ENCODE assay signal across 9 cellular contexts in the genomic region with DNA sequence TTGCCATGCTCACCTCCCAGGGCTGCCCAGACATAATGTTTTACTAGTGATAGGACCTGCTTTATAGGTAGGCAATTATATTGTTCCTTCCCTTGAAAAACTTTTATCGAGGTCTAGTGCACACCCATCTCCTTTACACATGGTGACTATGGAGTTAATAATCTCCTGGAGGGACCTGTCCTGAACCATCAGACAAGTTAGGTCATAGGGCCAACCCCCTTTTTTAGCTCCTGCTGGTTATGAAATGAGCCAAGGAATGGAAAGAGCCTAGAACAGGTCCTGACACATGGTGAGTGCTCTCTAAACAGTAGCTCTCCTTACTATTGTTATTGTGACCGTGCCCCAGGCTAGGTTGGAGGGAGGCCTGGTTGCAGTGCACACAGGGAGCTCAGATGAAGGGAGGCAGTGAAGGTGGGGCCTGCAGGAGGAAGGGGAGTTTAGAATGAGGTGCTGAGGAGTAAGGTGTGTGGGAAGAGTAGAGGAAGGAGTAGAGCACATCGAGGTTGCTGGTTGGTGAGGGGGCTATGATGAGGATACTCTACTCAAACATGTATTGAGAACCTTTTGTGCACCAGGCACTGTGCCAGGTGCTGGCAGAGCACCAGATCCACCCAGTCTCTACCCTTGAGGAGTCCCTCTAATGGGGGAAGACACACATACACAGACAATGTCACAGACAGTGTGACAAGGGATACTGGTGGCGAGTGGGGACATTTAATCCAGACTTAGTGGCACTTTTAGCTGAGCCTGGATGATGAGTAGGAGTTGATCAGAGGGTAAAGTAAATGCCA. TPM values are rescaled to one million over a fixed set of nuclear protein-coding genes. Genes with fewer than 3 reads are reported as not detected.
DNase-seq lines count a peak whose midpoint lies in the region; ATAC-seq, FAIRE-seq and TF ChIP-seq lines count a peak whose summit lies in the region.
"Had no signal": no experiment of that assay in that cellular context is flagged by ENCODE, and none has a peak within 500 bp of the region (broad histone marks: within the 10 kb centered on the region; RNA-seq: fewer than 3 reads in every experiment).

No MANE protein-coding gene starts in this region.

- intact Hi-C loops in HCT116 (cut with micrococcal nuclease), result loop anchor here (1.0 kb wide), 1 partner anchor 30 kb away; no protein-coding TSS in a partner anchor
- intact Hi-C loops in CD14-positive monocyte (cut with micrococcal nuclease), result no loop called here

- peak overlapping the region in 1 of 7 donors; percentile 12 for H3K27ac Mint-ChIP-seq in CD14-positive monocyte
- no peak overlapping the region for H3K27ac Mint-ChIP-seq in T-helper 2 cell treated with Interferon-gamma antibody and Interleukin-4, amounts not matched to agents 5 μg/mL and 100 μg/mL, for 36 hours

- H3K4me1 ChIP-seq in HCT116 (ENCODE audit: control insufficient read depth in 1 of 2, insufficient read depth in 2 of 2, low read length in 2 of 2) (peaks cover 69 to 96% of the 10 kb centered on the region in 2 experiments), H1 (replicated peaks in 1 of 4; ENCODE audit: control insufficient read depth in 3 of 4, insufficient read depth in 4 of 4, low read length in 3 of 4) (peaks cover 2 to 35% (median 24%) of the 10 kb centered on the region in 4 experiments), trophoblast cell (ENCODE audit: control insufficient read depth in 1 of 2, insufficient read depth in 2 of 2, low read length in 2 of 2) (peaks cover 51 to 58% of the 10 kb centered on the region in 2 experiments)

- no peaks in the 10 kb centered on the region for H3K27me3 ChIP-seq in HCT116 (ENCODE audit: insufficient read depth, low read length)
- no peaks in the 10 kb centered on the region; a peak in 1 of 7 replicates for H3K27me3 ChIP-seq in H1 (replicated peaks in 1 of 4; ENCODE audit: control insufficient read depth in 3 of 4, extremely low read depth in 1 of 4, insufficient read depth in 3 of 4, low read length in 3 of 4)
- H3K27me3 ChIP-seq in trophoblast cell (ENCODE audit: insufficient read depth, low read length), result no peaks in the 10 kb centered on the region
- H3K27me3 ChIP-seq: MG63 had no signal

- POLR2A ChIA-PET in HCT116 (lab: Charles Lee) (interaction anchor here (1.8 to 6.4 kb wide), 3 partner anchors 14 to 29 kb away, joined by 7 to 56 read pairs (median 25); a partner anchor contains a TSS), H1 (lab: Charles Lee; ENCODE audit: partially characterized antibody) (interaction anchor here (0.6 to 29.6 kb wide), 8 partner anchors 8 to 81 kb away, joined by 3 to 763 read pairs (median 3); a partner anchor contains a TSS)

- peak overlapping the region; percentile 34 for H3K9ac ChIP-seq in HCT116 (ENCODE audit: low read length)
- no peak overlapping the region for H3K9ac ChIP-seq in H1 (replicated peaks in 1 of 4; ENCODE audit: extremely low read depth in 1 of 4, low read depth in 3 of 4, low read length in 3 of 4)
- H3K9ac ChIP-seq in trophoblast cell (ENCODE audit: low read length), result no peak overlapping the region

- peaks cover 2% of the 10 kb centered on the region; the same call in 1 of the 2 replicates for H3K79me1 ChIP-seq in H1 (ENCODE audit: low read depth, low read length)
- H3K79me1 ChIP-seq in trophoblast cell (ENCODE audit: low read length), result peaks cover 30% of the 10 kb centered on the region

- no peaks in the 10 kb centered on the region for H3K9me2 ChIP-seq in HCT116 (ENCODE audit: insufficient read depth)

- TF ChIP-seq RAD21 in HCT116 (IDR thresholded peaks at IDR 0.05; ENCODE audit: low read depth), result no peak
- TF ChIP-seq RAD21 in H1 (IDR thresholded peaks at IDR 0.05 in 1 of 2, conservative IDR thresholded peaks at IDR 0.05 in 1 of 2; ENCODE audit: low read depth in 2 of 2, low read length in 2 of 2), result no peak

- H3K23me2 ChIP-seq in H1 (ENCODE audit: low read depth, low read length), result peaks cover 2% of the 10 kb centered on the region; the same call in 1 of the 2 replicates

- H3K56ac ChIP-seq in H1 (replicated peaks; ENCODE audit: insufficient read length, low read depth, low read length), result no peak overlapping the region

- no peak for TF ChIP-seq POLR2A in HCT116 (IDR thresholded peaks at IDR 0.05; ENCODE audit: borderline replicate concordance, extremely low read depth, insufficient read depth, insufficient read length)
- TF ChIP-seq POLR2A in H1 (IDR thresholded peaks at IDR 0.05; ENCODE audit: control extremely low read depth in 1 of 2, low read depth in 2 of 2, low read length in 2 of 2), result no peak

- H3K18ac ChIP-seq in H1 (ENCODE audit: extremely low read depth, low read length) (no peak overlapping the region), trophoblast cell (ENCODE audit: low read length) (peak overlapping the region; percentile 66)

- H3K9me3 ChIP-seq in HCT116 (ENCODE audit: control insufficient read depth in 1 of 2, insufficient read depth in 1 of 2, low read depth in 1 of 2, low read length in 2 of 2), result no peaks in the 10 kb centered on the region
- no peaks in the 10 kb centered on the region for H3K9me3 ChIP-seq in H1 (ENCODE audit: insufficient read depth in 2 of 2, low read depth in 1 of 2, low read length in 1 of 2)
- H3K9me3 ChIP-seq in trophoblast cell (ENCODE audit: insufficient read depth, low read depth, low read length), result no peaks in the 10 kb centered on the region
- H3K9me3 ChIP-seq: MG63 had no signal

- no peak overlapping the region for H4K5ac ChIP-seq in H1 (ENCODE audit: insufficient read length, low read depth, low read length)

- TF ChIP-seq CTCF in HCT116 (IDR thresholded peaks at IDR 0.05 in 2 of 3, conservative IDR thresholded peaks at IDR 0.05 in 1 of 3; ENCODE audit: borderline replicate concordance in 1 of 3, insufficient read depth in 1 of 3, low read depth in 2 of 3, low read length in 2 of 3) (no peak), H1 (IDR thresholded peaks at IDR 0.05; ENCODE audit: control extremely low read depth in 1 of 3, insufficient read depth in 1 of 3, low read depth in 1 of 3, low read length in 3 of 3) (no peak), CD14-positive monocyte (IDR thresholded peaks at IDR 0.05) (no peak)

- DNase-seq in HCT116 (ENCODE audit: low read depth, low spot score) (no peak), NCI-H345 (lab: John Stamatoyannopoulos, UW) (peak; percentile 78), H1 (ENCODE audit: low read depth in 1 of 2, low spot score in 2 of 2) (no peak), trophoblast cell (no peak), CD14-positive monocyte (ENCODE audit: low spot score) (no peak), RKO (ENCODE audit: low spot score) (no peak)
- no peak for DNase-seq in T-helper 2 cell treated with Interferon-gamma antibody and Interleukin-4, amounts not matched to agents 5 μg/mL and 100 μg/mL, for 36 hours (ENCODE audit: low spot score)
- DNase-seq: DMS53, MG63 had no signal

- RAD21 ChIA-PET in HCT116 (lab: Charles Lee; ENCODE audit: low non-redundant PET in 1 of 2, low total read pairs in 2 of 2, uncharacterized antibody in 2 of 2, unreplicated experiment in 2 of 2), result interaction anchor here (0.6 to 6.2 kb wide), 5 partner anchors 22 to 129 kb away, joined by 3 to 43 read pairs (median 4); no protein-coding TSS in a partner anchor

- H2AK5ac ChIP-seq in H1 (ENCODE audit: low read depth, low read length) (no peak overlapping the region), trophoblast cell (ENCODE audit: low read length) (no peak overlapping the region)

- no peak overlapping the region for H3K4ac ChIP-seq in H1 (replicated peaks; ENCODE audit: insufficient read length, low read depth, low read length)
- no peak overlapping the region for H3K4ac ChIP-seq in trophoblast cell (ENCODE audit: low read depth, low read length)

- H2BK15ac ChIP-seq in H1 (ENCODE audit: low read length), result peak overlapping the region; percentile 65

- H4K8ac ChIP-seq in H1 (ENCODE audit: extremely low read depth, insufficient read depth, low read length), result no peak overlapping the region
- H4K8ac ChIP-seq in trophoblast cell (ENCODE audit: low read depth, low read length), result peak overlapping the region; percentile 4

- H3K4me3 ChIP-seq in HCT116 (replicated peaks in 1 of 2; ENCODE audit: low read depth in 1 of 2, low read length in 2 of 2) (no peak overlapping the region), H1 (ENCODE audit: extremely low read depth in 1 of 4, insufficient read depth in 2 of 4, low read depth in 3 of 4, low read length in 4 of 4) (no peak overlapping the region), trophoblast cell (ENCODE audit: low read depth, low read length) (no peak overlapping the region)
- H3K4me3 ChIP-seq: MG63 had no signal

- H3K79me2 ChIP-seq in HCT116 (ENCODE audit: insufficient read depth, low read length) (0 out of 2 replicates have a peak, but pooled peaks cover 3% of the 10 kb centered on the region), H1 (ENCODE audit: control insufficient read depth in 1 of 2, insufficient read depth in 2 of 2, low read length in 2 of 2) (no peaks in the 10 kb centered on the region), trophoblast cell (ENCODE audit: control insufficient read depth, insufficient read depth, low read length, poor library complexity) (peaks cover 11% of the 10 kb centered on the region)

- no peak overlapping the region for H2BK120ac ChIP-seq in H1 (replicated peaks; ENCODE audit: low read depth, low read length)
- H2BK120ac ChIP-seq in trophoblast cell (ENCODE audit: insufficient read depth, low read length, poor library complexity), result no peak overlapping the region

- WGBS in H1 (ENCODE audit: extremely low coverage in 1 of 2, insufficient coverage in 1 of 2, insufficient read length in 1 of 2, insufficient replicate concordance in 2 of 2, low coverage in 1 of 2, low lambda C conversion rate in 2 of 2, missing lambda C conversion rate in 1 of 2), 2 experiments, result 84 to 100% methylated on average over 1 to 4 of the region's 4 CpGs
- WGBS in trophoblast cell (ENCODE audit: extremely low coverage, insufficient coverage, insufficient read length), result 100% methylated on average over 1 of the region's 4 CpGs

- H2AFZ ChIP-seq in HCT116 (ENCODE audit: low read depth, low read length, poor library complexity, severe bottlenecking), result no peak overlapping the region
- no peak overlapping the region for H2AFZ ChIP-seq in H1 (ENCODE audit: low read length)
- H2AFZ ChIP-seq in trophoblast cell (ENCODE audit: insufficient read depth, low read length, poor library complexity), result no peak overlapping the region

- CTCF ChIA-PET in HCT116 (lab: Charles Lee), result interaction anchor here (1.0 to 7.6 kb wide), 4 partner anchors 13 to 29 kb away, joined by 3 to 189 read pairs (median 5); no protein-coding TSS in a partner anchor
- CTCF ChIA-PET in H1 (lab: Charles Lee; ENCODE audit: partially characterized antibody), result interaction anchor here (0.6 to 29.5 kb wide), 14 partner anchors 13 to 285 kb away, joined by 3 to 1994 read pairs (median 4); a partner anchor contains a TSS

- H3K27ac ChIP-seq in HCT116 (ENCODE audit: low read depth, low read length) (peak overlapping the region; percentile 3), H1 (ENCODE audit: low read depth, low read length) (no peak overlapping the region), trophoblast cell (ENCODE audit: low read depth, low read length) (no peak overlapping the region)

- H3K23ac ChIP-seq in H1 (ENCODE audit: insufficient read length), result no peak overlapping the region
- no peak overlapping the region for H3K23ac ChIP-seq in trophoblast cell (ENCODE audit: low read length)

- H3K4me2 ChIP-seq in HCT116 (ENCODE audit: low read length) (peak overlapping the region; percentile 57), H1 (ENCODE audit: insufficient read depth in 1 of 2, low read depth in 2 of 2, low read length in 2 of 2) (no peak overlapping the region), trophoblast cell (ENCODE audit: low read length) (no peak overlapping the region)

- H2BK20ac ChIP-seq in H1 (ENCODE audit: low read length), result no peak overlapping the region

- H4K20me1 ChIP-seq in HCT116 (ENCODE audit: insufficient read depth), result no peaks in the 10 kb centered on the region
- H4K20me1 ChIP-seq in H1 (replicated peaks in 1 of 2; ENCODE audit: control insufficient read depth in 1 of 2, insufficient read depth in 2 of 2, low read length in 2 of 2), result peaks cover 2 to 6% of the 10 kb centered on the region in 2 experiments

- ATAC-seq in HCT116, result no peak

- H3K14ac ChIP-seq in H1 (ENCODE audit: insufficient read length) (no peak overlapping the region), trophoblast cell (ENCODE audit: low read length) (no peak overlapping the region)

- FAIRE-seq in H1 (lab: Jason Lieb, UNC), result no peak

- H4K12ac ChIP-seq in trophoblast cell (ENCODE audit: low read depth, low read length), result no peak overlapping the region

- H4K91ac ChIP-seq in H1 (replicated peaks; ENCODE audit: insufficient read length, low read length) (no peak overlapping the region), trophoblast cell (ENCODE audit: low read depth, low read length) (no peak overlapping the region)

- BruUV-seq in HCT116 (replicated peaks; lab: Mats Ljungman, UMichigan), result no TSS peak

- H3K4me1 Mint-ChIP-seq in CD14-positive monocyte, result peaks cover 51% of the 10 kb centered on the region
- peaks cover 59% of the 10 kb centered on the region for H3K4me1 Mint-ChIP-seq in T-helper 2 cell treated with Interferon-gamma antibody and Interleukin-4, amounts not matched to agents 5 μg/mL and 100 μg/mL, for 36 hours (ENCODE audit: low read depth)

- peaks cover 0 to 20% (median 6%) of the 10 kb centered on the region in 7 donors for H3K9me3 Mint-ChIP-seq in CD14-positive monocyte
- H3K9me3 Mint-ChIP-seq in T-helper 2 cell treated with Interferon-gamma antibody and Interleukin-4, amounts not matched to agents 5 μg/mL and 100 μg/mL, for 36 hours, result no peaks in the 10 kb centered on the region

- H3K36me3 Mint-ChIP-seq in CD14-positive monocyte, result peaks cover 15 to 25% of the 10 kb centered on the region in 2 donors
- no peaks in the 10 kb centered on the region for H3K36me3 Mint-ChIP-seq in T-helper 2 cell treated with Interferon-gamma antibody and Interleukin-4, amounts not matched to agents 5 μg/mL and 100 μg/mL, for 36 hours (ENCODE audit: low read depth)

- H3K36me3 ChIP-seq in HCT116 (ENCODE audit: control insufficient read depth in 1 of 2, insufficient read depth in 2 of 2, low read length in 2 of 2) (no peaks in the 10 kb centered on the region), H1 (ENCODE audit: control insufficient read depth in 2 of 4, insufficient read depth in 4 of 4, low read length in 3 of 4) (no peaks in the 10 kb centered on the region), trophoblast cell (ENCODE audit: control insufficient read depth in 1 of 2, insufficient read depth in 2 of 2, low read length in 2 of 2) (peaks cover 20 to 22% of the 10 kb centered on the region in 2 experiments)
- H3K36me3 ChIP-seq: MG63 had no signal

- H2BK12ac ChIP-seq in H1 (ENCODE audit: low read depth, low read length) (0 out of 2 replicates have a peak overlapping the region, but pooled peaks have one; percentile 22), trophoblast cell (ENCODE audit: low read length) (no peak overlapping the region)

- H3K27me3 Mint-ChIP-seq in CD14-positive monocyte (ENCODE audit: low read depth in 3 of 3), result peaks cover 94 to 100% (median 96%) of the 10 kb centered on the region in 3 donors
- H3K27me3 Mint-ChIP-seq in T-helper 2 cell treated with Interferon-gamma antibody and Interleukin-4, amounts not matched to agents 5 μg/mL and 100 μg/mL, for 36 hours (ENCODE audit: low read depth), result peaks cover 5% of the 10 kb centered on the region

- H2BK5ac ChIP-seq in H1 (ENCODE audit: low read depth, low read length) (no peak overlapping the region), trophoblast cell (ENCODE audit: low read depth, low read length, poor library complexity) (peak overlapping the region; percentile 10)

- H3K4me3 Mint-ChIP-seq in CD14-positive monocyte, result peak overlapping the region in 1 of 2 donors; percentile 76
- no peak overlapping the region for H3K4me3 Mint-ChIP-seq in T-helper 2 cell treated with Interferon-gamma antibody and Interleukin-4, amounts not matched to agents 5 μg/mL and 100 μg/mL, for 36 hours

- no peak for TF ChIP-seq EP300 in H1 (IDR thresholded peaks at IDR 0.05; ENCODE audit: borderline replicate concordance in 1 of 2, low read depth in 2 of 2, low read length in 2 of 2)

RNA-seq across cellular contexts. Expression of a gene that starts 14.1 kb away (rescaled TPM):
- 528 TPM for total RNA-seq in HCT116 (2021; ENCODE audit: unreplicated experiment)
- 440 and 523 TPM in 2 replicates for polyA plus RNA-seq in HCT116 (2012)
- 46.8 and 48.0 TPM in 2 replicates for total RNA-seq in H1 (2021; fragmentation: NEBNext Ultra II Directional; extraction: Animal tissue kit (Norgen Biotek cat#: 25700))
- polyA plus RNA-seq in H1 (2011; rRNA removed), result 25.8 and 38.3 TPM in 2 replicates
- 33.6 TPM for polyA plus RNA-seq in H1 (2011; cell fraction: cytosol; rRNA removed)
- 78.1 TPM for polyA plus RNA-seq in H1 (2011; cell fraction: nucleus; rRNA removed)
- polyA plus RNA-seq in H1 (2012, experiment 1 of 2), result 36.7 to 43.4 TPM (median 39.1 TPM) in 4 replicates
- 56.7 TPM for polyA plus RNA-seq in H1 (2012, experiment 2 of 2)
- 34.7 TPM for polyA plus RNA-seq in H1 (2013, experiment 1 of 2)
- polyA plus RNA-seq in H1 (2013, experiment 2 of 2), result 32.6 TPM
- 15.1 and 20.9 TPM in 2 replicates for polyA minus RNA-seq in H1 (2011; rRNA and poly(A)+ RNA removed)
- 33.7 TPM for polyA minus RNA-seq in H1 (2011; cell fraction: cytosol; rRNA and poly(A)+ RNA removed)
- 28.1 TPM for polyA minus RNA-seq in H1 (2011; cell fraction: nucleus; rRNA and poly(A)+ RNA removed)
- 414 and 457 TPM in 2 replicates for polyA plus RNA-seq in trophoblast cell (2013)
- 10 to 100 TPM; 16.5 to 24.7 TPM for polyA plus RNA-seq in CD14-positive monocyte

RNA-seq across cellular contexts. Expression of a gene that starts 18.1 kb away (rescaled TPM):
- total RNA-seq in HCT116 (2021; ENCODE audit: unreplicated experiment), result 6.1 TPM
- polyA plus RNA-seq in HCT116 (2012), result 4.9 and 5.5 TPM in 2 replicates
- total RNA-seq in H1 (2021; fragmentation: NEBNext Ultra II Directional; extraction: Animal tissue kit (Norgen Biotek cat#: 25700)), result 52.4 and 54.7 TPM in 2 replicates
- polyA plus RNA-seq in H1 (2011; rRNA removed) (34.1 and 43.5 TPM in 2 replicates), CD14-positive monocyte (not detected)
- 30.7 TPM for polyA plus RNA-seq in H1 (2011; cell fraction: cytosol; rRNA removed)
- polyA plus RNA-seq in H1 (2011; cell fraction: nucleus; rRNA removed), result 122 TPM
- polyA plus RNA-seq in H1 (2012, experiment 1 of 2), result 42.2 to 51.4 TPM (median 46.7 TPM) in 4 replicates
- polyA plus RNA-seq in H1 (2012, experiment 2 of 2), result 37.7 TPM
- polyA plus RNA-seq in H1 (2013, experiment 1 of 2), result 50.4 TPM
- 45.1 TPM for polyA plus RNA-seq in H1 (2013, experiment 2 of 2)
- polyA minus RNA-seq in H1 (2011; rRNA and poly(A)+ RNA removed), result 43.0 and 47.3 TPM in 2 replicates
- 55.2 TPM for polyA minus RNA-seq in H1 (2011; cell fraction: cytosol; rRNA and poly(A)+ RNA removed)
- 107 TPM for polyA minus RNA-seq in H1 (2011; cell fraction: nucleus; rRNA and poly(A)+ RNA removed)
- 38.9 and 40.4 TPM in 2 replicates for polyA plus RNA-seq in trophoblast cell (2013)

RNA-seq across cellular contexts. Expression of a gene that starts 39.4 kb away (rescaled TPM):
- total RNA-seq in HCT116 (2021; ENCODE audit: unreplicated experiment), result 142 TPM
- polyA plus RNA-seq in HCT116 (2012), result 210 and 227 TPM in 2 replicates
- 34.8 and 38.5 TPM in 2 replicates for total RNA-seq in H1 (2021; fragmentation: NEBNext Ultra II Directional; extraction: Animal tissue kit (Norgen Biotek cat#: 25700))
- polyA plus RNA-seq in H1 (2011; rRNA removed) (98.2 and 117 TPM in 2 replicates), CD14-positive monocyte (not detected)
- polyA plus RNA-seq in H1 (2011; cell fraction: cytosol; rRNA removed), result 110 TPM
- 61.3 TPM for polyA plus RNA-seq in H1 (2011; cell fraction: nucleus; rRNA removed)
- 66.9 to 78.3 TPM (median 74.1 TPM) in 4 replicates for polyA plus RNA-seq in H1 (2012, experiment 1 of 2)
- polyA plus RNA-seq in H1 (2012, experiment 2 of 2), result 91.5 TPM
- 48.0 TPM for polyA plus RNA-seq in H1 (2013, experiment 1 of 2)
- polyA plus RNA-seq in H1 (2013, experiment 2 of 2), result 50.7 TPM
- 50.6 and 52.5 TPM in 2 replicates for polyA minus RNA-seq in H1 (2011; rRNA and poly(A)+ RNA removed)
- 24.8 TPM for polyA minus RNA-seq in H1 (2011; cell fraction: cytosol; rRNA and poly(A)+ RNA removed)
- polyA minus RNA-seq in H1 (2011; cell fraction: nucleus; rRNA and poly(A)+ RNA removed), result 19.2 TPM
- 92.3 and 94.0 TPM in 2 replicates for polyA plus RNA-seq in trophoblast cell (2013)

RNA-seq across cellular contexts. Expression of a gene that starts 45.8 kb away (rescaled TPM):
- total RNA-seq in HCT116 (2021; ENCODE audit: unreplicated experiment), result 60.2 TPM
- polyA plus RNA-seq in HCT116 (2012), result 83.5 and 97.1 TPM in 2 replicates
- total RNA-seq in H1 (2021; fragmentation: NEBNext Ultra II Directional; extraction: Animal tissue kit (Norgen Biotek cat#: 25700)), result 50.5 and 54.7 TPM in 2 replicates
- polyA plus RNA-seq in H1 (2011; rRNA removed), result 122 and 131 TPM in 2 replicates
- polyA plus RNA-seq in H1 (2011; cell fraction: cytosol; rRNA removed), result 109 TPM
- polyA plus RNA-seq in H1 (2011; cell fraction: nucleus; rRNA removed), result 74.9 TPM
- 77.2 to 105 TPM (median 92.7 TPM) in 4 replicates for polyA plus RNA-seq in H1 (2012, experiment 1 of 2)
- 70.5 TPM for polyA plus RNA-seq in H1 (2012, experiment 2 of 2)
- 63.5 TPM for polyA plus RNA-seq in H1 (2013, experiment 1 of 2)
- polyA plus RNA-seq in H1 (2013, experiment 2 of 2), result 69.2 TPM
- 18.2 and 23.3 TPM in 2 replicates for polyA minus RNA-seq in H1 (2011; rRNA and poly(A)+ RNA removed)
- polyA minus RNA-seq in H1 (2011; cell fraction: cytosol; rRNA and poly(A)+ RNA removed), result 14.1 TPM
- 22.4 TPM for polyA minus RNA-seq in H1 (2011; cell fraction: nucleus; rRNA and poly(A)+ RNA removed)
- 71.8 and 76.8 TPM in 2 replicates for polyA plus RNA-seq in trophoblast cell (2013)
- 100 to 1,000 TPM; 210 to 227 TPM for polyA plus RNA-seq in CD14-positive monocyte

RNA-seq across cellular contexts. Expression of a gene that starts 46.8 kb away (rescaled TPM):
- 68.4 TPM for total RNA-seq in HCT116 (2021; ENCODE audit: unreplicated experiment)
- 47.4 and 48.3 TPM in 2 replicates for polyA plus RNA-seq in HCT116 (2012)
- 37.7 and 39.8 TPM in 2 replicates for total RNA-seq in H1 (2021; fragmentation: NEBNext Ultra II Directional; extraction: Animal tissue kit (Norgen Biotek cat#: 25700))
- polyA plus RNA-seq in H1 (2011; rRNA removed) (47.8 and 52.0 TPM in 2 replicates), CD14-positive monocyte (1 to 10 TPM; 2.3 to 2.9 TPM)
- 40.8 TPM for polyA plus RNA-seq in H1 (2011; cell fraction: cytosol; rRNA removed)
- polyA plus RNA-seq in H1 (2011; cell fraction: nucleus; rRNA removed), result 76.1 TPM
- 42.4 to 49.0 TPM (median 44.7 TPM) in 4 replicates for polyA plus RNA-seq in H1 (2012, experiment 1 of 2)
- 40.6 TPM for polyA plus RNA-seq in H1 (2012, experiment 2 of 2)
- polyA plus RNA-seq in H1 (2013, experiment 1 of 2), result 26.1 TPM
- 26.7 TPM for polyA plus RNA-seq in H1 (2013, experiment 2 of 2)
- 48.9 and 53.6 TPM in 2 replicates for polyA minus RNA-seq in H1 (2011; rRNA and poly(A)+ RNA removed)
- 31.0 TPM for polyA minus RNA-seq in H1 (2011; cell fraction: cytosol; rRNA and poly(A)+ RNA removed)
- polyA minus RNA-seq in H1 (2011; cell fraction: nucleus; rRNA and poly(A)+ RNA removed), result 29.2 TPM
- polyA plus RNA-seq in trophoblast cell (2013), result 44.6 and 45.7 TPM in 2 replicates

Comparison
In these comparisons a context has a peak if more than half of its experiments do, and no peak if none do; other contexts are left out.
1. RNA of a gene that starts 14.1 kb away (total RNA-seq): 528 TPM in HCT116 (single experiment); 46.8 to 48.0 TPM in H1; every median in the first group is over 10 times any median in the second.